Comparison of ENCODE assay signal across 23 cellular contexts in the genomic region with DNA sequence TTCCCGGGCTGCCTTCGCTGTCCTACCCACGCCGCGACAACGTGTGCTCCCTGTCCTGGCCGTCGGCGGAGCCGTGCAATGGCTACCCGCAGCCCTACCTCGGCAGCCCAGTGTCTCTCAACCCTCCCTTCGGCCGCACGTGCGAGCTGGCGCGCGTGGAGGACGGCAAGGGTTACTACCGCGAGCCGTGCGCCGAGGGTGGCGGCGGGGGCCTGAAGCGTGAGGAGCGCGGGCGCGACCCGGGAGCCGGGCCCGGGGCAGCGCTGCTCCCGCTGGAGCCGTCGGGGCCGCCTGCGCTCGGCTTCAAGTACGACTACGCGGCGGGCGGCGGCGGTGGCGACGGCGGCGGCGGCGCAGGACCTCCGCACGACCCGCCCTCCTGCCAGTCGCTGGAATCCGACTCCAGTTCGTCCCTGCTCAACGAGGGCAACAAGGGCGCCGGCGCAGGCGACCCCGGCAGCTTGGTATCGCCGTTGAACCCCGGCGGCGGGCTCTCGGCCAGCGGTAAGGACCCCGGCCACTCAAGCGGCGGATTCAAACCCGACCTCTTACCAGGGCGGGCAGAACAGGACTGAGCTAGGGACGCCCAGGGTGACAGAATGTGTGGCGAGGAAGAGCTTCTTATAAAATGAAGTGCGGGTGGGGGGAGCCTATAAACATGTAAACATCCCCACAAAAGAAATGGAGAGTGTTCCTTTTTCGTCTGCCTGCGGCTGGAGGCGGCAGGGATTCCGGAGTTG. TPM values are rescaled to one million over a fixed set of nuclear protein-coding genes. Genes with fewer than 3 reads are reported as not detected.
A peak's percentile ranks its signal among the peaks of the same experiment; 100 is the strongest.
DNase-seq lines count a peak whose midpoint lies in the region; ATAC-seq and TF ChIP-seq lines count a peak whose summit lies in the region.
"Had no signal": no experiment of that assay in that cellular context is flagged by ENCODE, and none has a peak within 500 bp of the region (broad histone marks: within the 10 kb centered on the region; RNA-seq: fewer than 3 reads in every experiment).

No MANE protein-coding gene starts in this region.

- H3K18ac ChIP-seq in mesenchymal stem cell (ENCODE audit: low read depth in 1 of 2, low read length in 2 of 2): no peak overlapping the region

- peak overlapping the region; percentile 58 for H3K4me3 Mint-ChIP-seq in activated CD4-positive, alpha-beta T cell treated with anti-CD3 and anti-CD28 coated beads, Interleukin-2, amount 10 ng/mL, durations not matched to agents 7 days and 5 days
- no peak overlapping the region for H3K4me3 Mint-ChIP-seq in activated CD8-positive, alpha-beta memory T cell treated with anti-CD3 and anti-CD28 coated beads, Interleukin-2, amount 10 ng/mL, durations not matched to agents 7 days and 5 days
- H3K4me3 Mint-ChIP-seq: stimulated activated effector memory CD8-positive, alpha-beta T cell treated with anti-CD3 and anti-CD28 coated beads, Interleukin-12 subunit alpha, Interleukin-12 subunit beta, amount 100 ng/mL, for 72 hours had no signal

- H3K9ac ChIP-seq in mesenchymal stem cell (ENCODE audit: low read length): no peak overlapping the region

- WGBS in mesenchymal stem cell: 6% methylated on average over 54 of the region's 86 CpGs
- 3% methylated on average over 12 of the region's 86 CpGs for WGBS in suprapubic skin

- peak overlapping the region; percentile 7 for H4K91ac ChIP-seq in mesenchymal stem cell (ENCODE audit: low read length)

- H4K8ac ChIP-seq in mesenchymal stem cell (ENCODE audit: low read length): no peak overlapping the region

- peaks cover 94% of the 10 kb centered on the region for H3K27me3 Mint-ChIP-seq in activated CD4-positive, alpha-beta T cell treated with anti-CD3 and anti-CD28 coated beads, Interleukin-2, amount 10 ng/mL, durations not matched to agents 7 days and 5 days
- peaks cover 94% of the 10 kb centered on the region for H3K27me3 Mint-ChIP-seq in activated CD8-positive, alpha-beta memory T cell treated with anti-CD3 and anti-CD28 coated beads, Interleukin-2, amount 10 ng/mL, durations not matched to agents 7 days and 5 days

- H3K4me3 ChIP-seq in WERI-Rb-1 (ENCODE audit: low read depth, low read length) (peak overlapping the region; percentile 50), mesenchymal stem cell (ENCODE audit: insufficient read depth in 1 of 2, low read depth in 1 of 2, low read length in 2 of 2) (no peak overlapping the region), suprapubic skin (peak overlapping the region; percentile 48)
- H3K4me3 ChIP-seq: left ventricle myocardium inferior, transverse colon had no signal

- peaks cover 7% of the 10 kb centered on the region for H3K4me1 Mint-ChIP-seq in activated CD4-positive, alpha-beta T cell treated with anti-CD3 and anti-CD28 coated beads, Interleukin-2, amount 10 ng/mL, durations not matched to agents 7 days and 5 days
- H3K4me1 Mint-ChIP-seq in activated CD8-positive, alpha-beta memory T cell treated with anti-CD3 and anti-CD28 coated beads, Interleukin-2, amount 10 ng/mL, durations not matched to agents 7 days and 5 days: peaks cover 3% of the 10 kb centered on the region

- no peak for ATAC-seq in activated CD8-positive, alpha-beta memory T cell treated with anti-CD3 and anti-CD28 coated beads, Interleukin-2, amount 10 ng/mL, durations not matched to agents 7 days and 5 days
- ATAC-seq: activated CD4-positive, alpha-beta T cell treated with anti-CD3 and anti-CD28 coated beads for 36 hours; HepG2; stimulated activated effector memory CD8-positive, alpha-beta T cell treated with anti-CD3 and anti-CD28 coated beads, Interleukin-12 subunit alpha, Interleukin-12 subunit beta, amount 100 ng/mL, for 72 hours had no signal

- H3K27ac ChIP-seq in WERI-Rb-1 (no peak overlapping the region), mesenchymal stem cell (ENCODE audit: low read length, poor library complexity, severe bottlenecking) (no peak overlapping the region), suprapubic skin (peak overlapping the region; percentile 66)
- H3K27ac ChIP-seq: left ventricle myocardium inferior, transverse colon had no signal

- H3K14ac ChIP-seq in mesenchymal stem cell (ENCODE audit: low read length in 2 of 2): no peak overlapping the region

- no peak overlapping the region for H2AFZ ChIP-seq in mesenchymal stem cell (ENCODE audit: low read depth, low read length)

- no peak overlapping the region for H2BK12ac ChIP-seq in mesenchymal stem cell (ENCODE audit: low read length in 2 of 2)

- DNase-seq in activated CD4-positive, alpha-beta T cell treated with anti-CD3 and anti-CD28 coated beads, Interleukin-2, amount 10 ng/mL, durations not matched to agents 7 days and 5 days: no peak
- no peak for DNase-seq in activated CD4-positive, alpha-beta T cell treated with anti-CD3 and anti-CD28 coated beads, Interleukin-2, amount 50 U/mL, for 48 hours
- DNase-seq in WERI-Rb-1: no peak
- DNase-seq in mesenchymal stem cell: no peak
- DNase-seq in suprapubic skin (ENCODE audit: low spot score in 2 of 2): no peak
- DNase-seq in HT-29 (ENCODE audit: low spot score): no peak
- no peak for DNase-seq in SIG-M5 (lab: John Stamatoyannopoulos, UW)
- DNase-seq in activated CD8-positive, alpha-beta memory T cell treated with anti-CD3 and anti-CD28 coated beads, Interleukin-2, amount 10 ng/mL, durations not matched to agents 7 days and 5 days: no peak
- DNase-seq: activated CD4-positive, alpha-beta T cell treated with anti-CD3 and anti-CD28 coated beads for 36 hours; activated CD8-positive, alpha-beta memory T cell treated with anti-CD3 and anti-CD28 coated beads, Interleukin-2, amount 50 U/mL, for 4 hours; CD4-positive, alpha-beta memory T cell; DMS79 treated with DMSO at 0.1 percent for 48 hours; left ventricle myocardium inferior; NCI-H2029; NCI-H510A; posterior cingulate gyrus; SHP77 treated with DMSO at 0.1 percent for 48 hours; T1000; transverse colon had no signal

- no peak overlapping the region for H2BK120ac ChIP-seq in mesenchymal stem cell (ENCODE audit: low read depth, low read length)

- no peaks in the 10 kb centered on the region for H3K9me3 Mint-ChIP-seq in activated CD4-positive, alpha-beta T cell treated with anti-CD3 and anti-CD28 coated beads, Interleukin-2, amount 10 ng/mL, durations not matched to agents 7 days and 5 days
- no peaks in the 10 kb centered on the region for H3K9me3 Mint-ChIP-seq in activated CD8-positive, alpha-beta memory T cell treated with anti-CD3 and anti-CD28 coated beads, Interleukin-2, amount 10 ng/mL, durations not matched to agents 7 days and 5 days (ENCODE audit: low read depth)
- H3K9me3 Mint-ChIP-seq: stimulated activated effector memory CD8-positive, alpha-beta T cell treated with anti-CD3 and anti-CD28 coated beads, Interleukin-12 subunit alpha, Interleukin-12 subunit beta, amount 100 ng/mL, for 72 hours had no signal

- TF ChIP-seq EP300 in suprapubic skin (IDR thresholded peaks at IDR 0.05): no peak

- H2BK15ac ChIP-seq in mesenchymal stem cell (ENCODE audit: low read depth, poor library complexity, severe bottlenecking): no peak overlapping the region

- H3K4me2 ChIP-seq in mesenchymal stem cell (ENCODE audit: low read length, poor library complexity, severe bottlenecking): no peak overlapping the region

- CTCF ChIA-PET in activated CD4-positive, alpha-beta T cell treated with anti-CD3 and anti-CD28 coated beads, Interleukin-2, amount 10 ng/mL, durations not matched to agents 7 days and 5 days (lab: Charles Lee): interaction anchor here (1.2 to 4.5 kb wide), 5 partner anchors 13 to 78 kb away, joined by 3 to 20 read pairs (median 3); a partner anchor contains a TSS
- CTCF ChIA-PET in activated CD8-positive, alpha-beta memory T cell treated with anti-CD3 and anti-CD28 coated beads, Interleukin-2, amount 10 ng/mL, durations not matched to agents 7 days and 5 days (lab: Charles Lee): interaction anchor here (0.7 to 1.3 kb wide), 2 partner anchors 13 to 20 kb away, joined by 3 read pairs; no protein-coding TSS in a partner anchor

- H3K4ac ChIP-seq in mesenchymal stem cell (ENCODE audit: low read depth in 1 of 2, low read length in 2 of 2): no peak overlapping the region

- peak overlapping the region in 1 of 2 experiments; percentile 63 for H3K23ac ChIP-seq in mesenchymal stem cell (ENCODE audit: low read length in 2 of 2)

- TF ChIP-seq CTCF in WERI-Rb-1 (IDR thresholded peaks at IDR 0.05; ENCODE audit: low read depth, low read length) (no peak), suprapubic skin (IDR thresholded peaks at IDR 0.05) (no peak)

- no peaks in the 10 kb centered on the region for H3K36me3 ChIP-seq in WERI-Rb-1
- peaks cover 0 to 9% of the 10 kb centered on the region in 2 experiments for H3K36me3 ChIP-seq in mesenchymal stem cell (ENCODE audit: control insufficient read depth in 1 of 2, insufficient read depth in 2 of 2, low read depth in 1 of 2, low read length in 2 of 2)
- no peaks in the 10 kb centered on the region for H3K36me3 ChIP-seq in suprapubic skin
- H3K36me3 ChIP-seq: left ventricle myocardium inferior, transverse colon had no signal

- H2AK5ac ChIP-seq in mesenchymal stem cell (ENCODE audit: low read length, severe bottlenecking): no peak overlapping the region

- H3K36me3 Mint-ChIP-seq in activated CD4-positive, alpha-beta T cell treated with anti-CD3 and anti-CD28 coated beads, Interleukin-2, amount 10 ng/mL, durations not matched to agents 7 days and 5 days (ENCODE audit: low read depth): peaks cover 3% of the 10 kb centered on the region
- no peaks in the 10 kb centered on the region for H3K36me3 Mint-ChIP-seq in activated CD8-positive, alpha-beta memory T cell treated with anti-CD3 and anti-CD28 coated beads, Interleukin-2, amount 10 ng/mL, durations not matched to agents 7 days and 5 days
- H3K36me3 Mint-ChIP-seq: CD4-positive, alpha-beta memory T cell had no signal

- peaks cover 21% of the 10 kb centered on the region for H3K4me1 ChIP-seq in mesenchymal stem cell (ENCODE audit: control insufficient read depth, insufficient read depth, low read depth, low read length)
- H3K4me1 ChIP-seq in suprapubic skin: peaks cover 58% of the 10 kb centered on the region

- no peaks in the 10 kb centered on the region for H3K79me1 ChIP-seq in mesenchymal stem cell (replicated peaks; ENCODE audit: low read length, poor library complexity, severe bottlenecking)

- H3K9me3 ChIP-seq in WERI-Rb-1 (ENCODE audit: severe bottlenecking) (no peaks in the 10 kb centered on the region), mesenchymal stem cell (ENCODE audit: control insufficient read depth, low read length) (peaks cover 15% of the 10 kb centered on the region), suprapubic skin (no peaks in the 10 kb centered on the region)
- H3K9me3 ChIP-seq: left ventricle myocardium inferior, transverse colon had no signal

- H3K27ac Mint-ChIP-seq in activated CD4-positive, alpha-beta T cell treated with anti-CD3 and anti-CD28 coated beads, Interleukin-2, amount 10 ng/mL, durations not matched to agents 7 days and 5 days: no peak overlapping the region
- H3K27ac Mint-ChIP-seq in activated CD8-positive, alpha-beta memory T cell treated with anti-CD3 and anti-CD28 coated beads, Interleukin-2, amount 10 ng/mL, durations not matched to agents 7 days and 5 days: no peak overlapping the region
- H3K27ac Mint-ChIP-seq: activated CD4-positive, alpha-beta T cell treated with anti-CD3 and anti-CD28 coated beads for 36 hours; stimulated activated effector memory CD8-positive, alpha-beta T cell treated with anti-CD3 and anti-CD28 coated beads, Interleukin-12 subunit alpha, Interleukin-12 subunit beta, amount 100 ng/mL, for 72 hours had no signal

- no peak overlapping the region for H2BK5ac ChIP-seq in mesenchymal stem cell (ENCODE audit: low read depth, low read length, poor library complexity, severe bottlenecking)

- TF ChIP-seq POLR2A in suprapubic skin (IDR thresholded peaks at IDR 0.05): no peak

- H3K27me3 ChIP-seq in WERI-Rb-1 (ENCODE audit: insufficient read depth, low read depth, severe bottlenecking): peaks cover 67% of the 10 kb centered on the region
- H3K27me3 ChIP-seq in mesenchymal stem cell (ENCODE audit: control insufficient read depth in 1 of 2, insufficient read depth in 1 of 2, low read length in 2 of 2): peaks cover 99 to 100% of the 10 kb centered on the region in 2 experiments
- H3K27me3 ChIP-seq in suprapubic skin: peaks cover 99% of the 10 kb centered on the region

- POLR2A ChIA-PET in activated CD4-positive, alpha-beta T cell treated with anti-CD3 and anti-CD28 coated beads, Interleukin-2, amount 10 ng/mL, durations not matched to agents 7 days and 5 days (lab: Charles Lee): no interaction called here

RNA-seq across cellular contexts. Expression of a gene that starts 0.5 kb away (rescaled TPM):
- total RNA-seq in activated CD4-positive, alpha-beta T cell treated with anti-CD3 and anti-CD28 coated beads, Interleukin-2, amount 10 ng/mL, durations not matched to agents 7 days and 5 days: not detected
- polyA plus RNA-seq in mesenchymal stem cell (2013, experiment 1 of 2): not detected
- not detected for polyA plus RNA-seq in mesenchymal stem cell (2013, experiment 2 of 2)
- total RNA-seq in suprapubic skin: 1 to 10 TPM; 3.7 to 6.8 (median 4.7) TPM
- 0.05 TPM in 1 of 2 replicates, not detected in the other for total RNA-seq in HT-29 (2014; rRNA removed; shearing (Covaris generic))
- not detected for total RNA-seq in activated CD8-positive, alpha-beta memory T cell treated with anti-CD3 and anti-CD28 coated beads, Interleukin-2, amount 10 ng/mL, durations not matched to agents 7 days and 5 days
- total RNA-seq: activated CD4-positive, alpha-beta T cell treated with anti-CD3 and anti-CD28 coated beads for 36 hours; astrocyte; CD4-positive, alpha-beta memory T cell; HepG2; left ventricle myocardium inferior; transverse colon had no signal
- polyA plus RNA-seq: CD4-positive, alpha-beta memory T cell; HepG2 had no signal

RNA-seq across cellular contexts. Expression of a gene that starts 16.6 kb away (rescaled TPM):
- not detected for total RNA-seq in activated CD4-positive, alpha-beta T cell treated with anti-CD3 and anti-CD28 coated beads, Interleukin-2, amount 10 ng/mL, durations not matched to agents 7 days and 5 days
- not detected for polyA plus RNA-seq in mesenchymal stem cell (2013, experiment 1 of 2)
- not detected for polyA plus RNA-seq in mesenchymal stem cell (2013, experiment 2 of 2)
- total RNA-seq in suprapubic skin: 10 to 100 TPM in 2 of 4 donors, 1 to 10 TPM in 2; 5.3 to 16.7 (median 10.2) TPM
- 0.65 and 1.3 TPM in 2 replicates for total RNA-seq in HT-29 (2014; rRNA removed; shearing (Covaris generic))
- total RNA-seq in activated CD8-positive, alpha-beta memory T cell treated with anti-CD3 and anti-CD28 coated beads, Interleukin-2, amount 10 ng/mL, durations not matched to agents 7 days and 5 days: not detected
- total RNA-seq: activated CD4-positive, alpha-beta T cell treated with anti-CD3 and anti-CD28 coated beads for 36 hours; astrocyte; CD4-positive, alpha-beta memory T cell; fibroblast of villous mesenchyme; left ventricle myocardium inferior; transverse colon had no signal
- polyA plus RNA-seq: CD4-positive, alpha-beta memory T cell; HepG2 had no signal

RNA-seq across cellular contexts. Expression of a gene that starts 17.7 kb away (rescaled TPM):
- total RNA-seq in activated CD4-positive, alpha-beta T cell treated with anti-CD3 and anti-CD28 coated beads, Interleukin-2, amount 10 ng/mL, durations not matched to agents 7 days and 5 days: not detected
- 1.1 TPM for polyA plus RNA-seq in mesenchymal stem cell (2013, experiment 1 of 2)
- 0.97 TPM for polyA plus RNA-seq in mesenchymal stem cell (2013, experiment 2 of 2)
- 1 to 10 TPM; 3.1 to 3.7 (median 3.5) TPM for total RNA-seq in suprapubic skin
- total RNA-seq in HT-29 (2014; rRNA removed; shearing (Covaris generic)): not detected in 2 replicates
- not detected for total RNA-seq in activated CD8-positive, alpha-beta memory T cell treated with anti-CD3 and anti-CD28 coated beads, Interleukin-2, amount 10 ng/mL, durations not matched to agents 7 days and 5 days
- total RNA-seq: activated CD4-positive, alpha-beta T cell treated with anti-CD3 and anti-CD28 coated beads for 36 hours; astrocyte; CD4-positive, alpha-beta memory T cell; HepG2; left ventricle myocardium inferior; transverse colon had no signal
- polyA plus RNA-seq: CD4-positive, alpha-beta memory T cell; HepG2 had no signal

RNA-seq across cellular contexts. Expression of a gene that starts 19.5 kb away (rescaled TPM):
- total RNA-seq in activated CD4-positive, alpha-beta T cell treated with anti-CD3 and anti-CD28 coated beads, Interleukin-2, amount 10 ng/mL, durations not matched to agents 7 days and 5 days: not detected
- 2.4 TPM for polyA plus RNA-seq in mesenchymal stem cell (2013, experiment 1 of 2)
- polyA plus RNA-seq in mesenchymal stem cell (2013, experiment 2 of 2): 1.7 TPM
- total RNA-seq in suprapubic skin: 10 to 100 TPM in 2 of 4 donors, 1 to 10 TPM in 2; 1.4 to 15.7 (median 10.7) TPM
- 5.6 and 6.8 TPM in 2 replicates for total RNA-seq in HT-29 (2014; rRNA removed; shearing (Covaris generic))
- not detected for total RNA-seq in activated CD8-positive, alpha-beta memory T cell treated with anti-CD3 and anti-CD28 coated beads, Interleukin-2, amount 10 ng/mL, durations not matched to agents 7 days and 5 days
- total RNA-seq: activated CD4-positive, alpha-beta T cell treated with anti-CD3 and anti-CD28 coated beads for 36 hours; astrocyte; CD4-positive, alpha-beta memory T cell; HepG2; left ventricle myocardium inferior; transverse colon had no signal
- polyA plus RNA-seq: CD4-positive, alpha-beta memory T cell; HepG2 had no signal

RNA-seq across cellular contexts. Expression of a gene that starts 29.7 kb away (rescaled TPM):
- not detected for total RNA-seq in activated CD4-positive, alpha-beta T cell treated with anti-CD3 and anti-CD28 coated beads, Interleukin-2, amount 10 ng/mL, durations not matched to agents 7 days and 5 days
- 8.9 TPM for polyA plus RNA-seq in mesenchymal stem cell (2013, experiment 1 of 2)
- polyA plus RNA-seq in mesenchymal stem cell (2013, experiment 2 of 2): 9.4 TPM
- 10 to 100 TPM in 3 of 4 donors, 1 to 10 TPM in 1; 8.8 to 24.7 (median 13.3) TPM for total RNA-seq in suprapubic skin
- 1.7 TPM in 1 of 2 replicates, not detected in the other for total RNA-seq in HT-29 (2014; rRNA removed; shearing (Covaris generic))
- not detected for total RNA-seq in activated CD8-positive, alpha-beta memory T cell treated with anti-CD3 and anti-CD28 coated beads, Interleukin-2, amount 10 ng/mL, durations not matched to agents 7 days and 5 days
- total RNA-seq: activated CD4-positive, alpha-beta T cell treated with anti-CD3 and anti-CD28 coated beads for 36 hours; astrocyte; CD4-positive, alpha-beta memory T cell; HepG2; left ventricle myocardium inferior; transverse colon had no signal
- polyA plus RNA-seq: CD4-positive, alpha-beta memory T cell; HepG2 had no signal

Comparison
In these comparisons a context has a peak if more than half of its experiments do, and no peak if none do; other contexts are left out.
1. H3K4me3 ChIP-seq: peak in WERI-Rb-1 (single experiment) and suprapubic skin (single experiment); none in mesenchymal stem cell (0 of 2).